In genomic region chr14:105418269-105419054, GRCh38 we compare ENCODE assay signal across 8 cellular contexts. TPM values are rescaled to one million over a fixed set of nuclear protein-coding genes. Genes with fewer than 3 reads are reported as not detected.
A peak's percentile ranks its signal among the peaks of the same experiment; 100 is the strongest.
DNase-seq lines count a peak whose midpoint lies in the region; ATAC-seq, FAIRE-seq and TF ChIP-seq lines count a peak whose summit lies in the region.

No MANE protein-coding gene starts in this region.

- ATAC-seq in HG03442 (IDR thresholded peaks at IDR 0.05; ENCODE audit: unreplicated experiment): no peak
- ATAC-seq in HG02885 (IDR thresholded peaks at IDR 0.05; ENCODE audit: poor library complexity, unreplicated experiment): no peak

- H3K4me3 ChIP-seq in BJ (ENCODE audit: low read depth, low read length): peak overlapping the region; percentile 61; the same call in 1 of the 2 replicates
- H3K4me3 ChIP-seq in HUES64 (ENCODE audit: low read length): peak overlapping the region; percentile 77
- H3K4me3 ChIP-seq in astrocyte of the spinal cord (ENCODE audit: low read depth, low read length): peak overlapping the region; percentile 66
- H3K4me3 ChIP-seq in muscle layer of duodenum (ENCODE audit: low read depth in 1 of 2, low read length in 2 of 2): peak overlapping the region; percentile 56 to 69

- POLR2A ChIA-PET in BJ (lab: Charles Lee): no interaction called here

- H3K36me3 ChIP-seq in BJ (ENCODE audit: control insufficient read depth, insufficient read depth, low read length) (no peaks in the 10 kb centered on the region; the same call in 1 of the 2 replicates), HUES64 (ENCODE audit: insufficient read depth, low read length) (peaks cover 13% of the 10 kb centered on the region), muscle layer of duodenum (ENCODE audit: control insufficient read depth in 1 of 2, insufficient read depth in 2 of 2, low read length in 2 of 2) (no peaks in the 10 kb centered on the region)

- H3K9me3 ChIP-seq in HUES64 (ENCODE audit: insufficient read depth, low read depth, low read length): no peaks in the 10 kb centered on the region
- no peaks in the 10 kb centered on the region for H3K9me3 ChIP-seq in muscle layer of duodenum (ENCODE audit: control insufficient read depth in 1 of 2, low read length in 2 of 2)

- in situ Hi-C loops in astrocyte of the spinal cord (cut with HindIII; ENCODE audit: low sequenced_read_pairs): no loop called here

- no peak for FAIRE-seq in D721Med (lab: Jason Lieb, UNC)

- TF ChIP-seq CTCF in BJ (IDR thresholded peaks at IDR 0.05; ENCODE audit: insufficient read depth, low read depth, low read length): no peak
- TF ChIP-seq CTCF in astrocyte of the spinal cord (IDR thresholded peaks at IDR 0.05; ENCODE audit: low read depth, low read length): no peak
- no peak for TF ChIP-seq CTCF in D721Med (IDR thresholded peaks at IDR 0.05; ENCODE audit: insufficient read depth, missing control alignments)

- H3K27ac ChIP-seq in HUES64 (ENCODE audit: low read depth, low read length) (no peak overlapping the region), muscle layer of duodenum (ENCODE audit: low read length) (no peak overlapping the region)

- WGBS in HUES64: 89% methylated on average over 15 of the region's 15 CpGs

- CTCF ChIA-PET in BJ (lab: Yijun Ruan, JAX): interaction anchor here (1.1 to 1.2 kb wide), 2 partner anchors 71 to 110 kb away, joined by 3 read pairs; no protein-coding TSS in a partner anchor

- peak overlapping the region; percentile 85; the same call in 1 of the 2 replicates for H3K9ac ChIP-seq in HUES64 (ENCODE audit: low read depth, low read length)

- H3K4me1 ChIP-seq in HUES64 (ENCODE audit: insufficient read depth, low read length): peaks cover 4% of the 10 kb centered on the region; the same call in 1 of the 2 replicates
- H3K4me1 ChIP-seq in muscle layer of duodenum (ENCODE audit: control insufficient read depth in 1 of 2, insufficient read depth in 2 of 2, low read length in 2 of 2): peaks cover 4 to 42% of the 10 kb centered on the region in 2 donors

- H3K27me3 ChIP-seq in BJ (ENCODE audit: control insufficient read depth, insufficient read depth, low read length): no peaks in the 10 kb centered on the region
- peaks cover 14% of the 10 kb centered on the region for H3K27me3 ChIP-seq in HUES64 (ENCODE audit: insufficient read depth, low read length)
- H3K27me3 ChIP-seq in muscle layer of duodenum (ENCODE audit: low read depth, low read length): no peaks in the 10 kb centered on the region

- DNase-seq in BJ (ENCODE audit: low read depth) (no peak), astrocyte of the spinal cord (ENCODE audit: low read depth, low spot score) (no peak), OCI-M2 (lab: John Stamatoyannopoulos, UW; ENCODE audit: unreplicated experiment) (no peak), D721Med (ENCODE audit: insufficient read length, low spot score) (no peak)

RNA-seq across cellular contexts. Expression of gene MTA1, which starts 1.2 kb away (rescaled TPM):
- polyA plus RNA-seq in BJ (2011; rRNA removed): 40.3 and 48.8 TPM in 2 replicates
- polyA minus RNA-seq in BJ (2011; rRNA and poly(A)+ RNA removed): 47.8 and 51.7 TPM in 2 replicates
- polyA plus RNA-seq in HUES64 (2013, experiment 1 of 2): 114 TPM
- 127 TPM for polyA plus RNA-seq in HUES64 (2013, experiment 2 of 2)

RNA-seq across cellular contexts. Expression of gene TEX22, which starts 20.1 kb away (rescaled TPM):
- polyA plus RNA-seq in BJ (2011; rRNA removed): 0.17 and 0.22 TPM in 2 replicates
- polyA minus RNA-seq in BJ (2011; rRNA and poly(A)+ RNA removed): 0.31 and 0.52 TPM in 2 replicates
- polyA plus RNA-seq in HUES64 (2013, experiment 1 of 2): 0.20 TPM
- polyA plus RNA-seq in HUES64 (2013, experiment 2 of 2): 0.13 TPM

RNA-seq across cellular contexts. Expression of gene CRIP2, which starts 56.2 kb away (rescaled TPM):
- polyA plus RNA-seq in BJ (2011; rRNA removed): 8.0 and 19.5 TPM in 2 replicates
- 3.0 and 5.3 TPM in 2 replicates for polyA minus RNA-seq in BJ (2011; rRNA and poly(A)+ RNA removed)
- polyA plus RNA-seq in HUES64 (2013, experiment 1 of 2): 11.3 TPM
- polyA plus RNA-seq in HUES64 (2013, experiment 2 of 2): 16.5 TPM
